In the genomic region with DNA sequence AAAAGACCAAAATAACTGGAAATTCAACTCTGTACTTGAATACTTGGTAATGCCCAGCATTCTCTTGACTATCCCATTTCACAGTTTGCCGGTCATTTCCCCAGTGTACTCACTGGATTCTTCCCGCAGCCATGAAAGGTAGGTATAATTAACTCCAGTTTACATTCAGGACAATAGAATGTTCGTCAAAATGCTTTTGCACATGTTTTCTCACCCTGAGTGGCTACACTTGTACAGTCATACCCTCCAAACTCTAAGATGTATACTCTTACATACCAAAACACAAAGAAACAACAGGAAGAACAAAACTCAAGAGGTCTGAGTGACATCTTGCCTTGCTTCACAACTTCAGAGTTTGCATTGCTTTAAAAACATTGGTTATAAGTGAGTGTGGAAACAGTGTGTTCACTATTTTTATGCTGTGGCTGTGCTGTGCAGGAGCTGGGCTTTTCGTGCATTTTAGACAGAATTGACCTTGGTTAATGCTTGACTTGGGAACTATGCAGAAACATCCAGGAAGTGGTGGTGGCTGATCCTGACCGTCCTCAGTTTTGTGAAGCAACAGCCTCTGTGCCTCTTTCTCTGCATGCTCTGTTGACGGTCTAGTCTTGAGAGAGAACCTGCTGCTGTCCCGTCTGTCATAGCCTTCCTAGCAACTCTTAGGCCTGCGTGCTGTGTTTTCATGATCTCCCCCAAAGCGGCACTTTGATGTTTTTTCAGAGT, we compare ENCODE assay signal across 1 cellular context.
TF ChIP-seq lines count a peak whose summit lies in the region.

No MANE protein-coding gene starts in this region.

TF ChIP-seq in HepG2, 621 proteins besides CTCF, POLR2A, EP300 and RAD21 (continued from another document):
- TF ChIP-seq, protein P1, sequence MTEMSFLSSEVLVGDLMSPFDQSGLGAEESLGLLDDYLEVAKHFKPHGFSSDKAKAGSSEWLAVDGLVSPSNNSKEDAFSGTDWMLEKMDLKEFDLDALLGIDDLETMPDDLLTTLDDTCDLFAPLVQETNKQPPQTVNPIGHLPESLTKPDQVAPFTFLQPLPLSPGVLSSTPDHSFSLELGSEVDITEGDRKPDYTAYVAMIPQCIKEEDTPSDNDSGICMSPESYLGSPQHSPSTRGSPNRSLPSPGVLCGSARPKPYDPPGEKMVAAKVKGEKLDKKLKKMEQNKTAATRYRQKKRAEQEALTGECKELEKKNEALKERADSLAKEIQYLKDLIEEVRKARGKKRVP (CRISPR knock-in tag; IDR thresholded peaks at IDR 0.05): no peak
- TF ChIP-seq HNF4A (CRISPR knock-in tag; IDR thresholded peaks at IDR 0.05): peak; percentile 42; the same call in 1 of the 2 replicates
- TF ChIP-seq ZNF292 (CRISPR knock-in tag; IDR thresholded peaks at IDR 0.05; ENCODE audit: borderline replicate concordance, low read depth): peak; percentile 78; the same call in 1 of the 2 replicates
- no peak for TF ChIP-seq GABPA (IDR thresholded peaks at IDR 0.05; ENCODE audit: low read depth, low read length)
- TF ChIP-seq GABPA (CRISPR knock-in tag; IDR thresholded peaks at IDR 0.05; ENCODE audit: low read depth): peak; percentile 39
- TF ChIP-seq FOXP1 (IDR thresholded peaks at IDR 0.05): no peak
- TF ChIP-seq FOXP1 (CRISPR knock-in tag; IDR thresholded peaks at IDR 0.05): 0 out of 2 replicates have a peak, but pooled peaks have one; percentile 12
- TF ChIP-seq KAT8 (CRISPR knock-in tag; IDR thresholded peaks at IDR 0.05): peak; percentile 30; the same call in 1 of the 2 replicates
- TF ChIP-seq, protein P2, sequence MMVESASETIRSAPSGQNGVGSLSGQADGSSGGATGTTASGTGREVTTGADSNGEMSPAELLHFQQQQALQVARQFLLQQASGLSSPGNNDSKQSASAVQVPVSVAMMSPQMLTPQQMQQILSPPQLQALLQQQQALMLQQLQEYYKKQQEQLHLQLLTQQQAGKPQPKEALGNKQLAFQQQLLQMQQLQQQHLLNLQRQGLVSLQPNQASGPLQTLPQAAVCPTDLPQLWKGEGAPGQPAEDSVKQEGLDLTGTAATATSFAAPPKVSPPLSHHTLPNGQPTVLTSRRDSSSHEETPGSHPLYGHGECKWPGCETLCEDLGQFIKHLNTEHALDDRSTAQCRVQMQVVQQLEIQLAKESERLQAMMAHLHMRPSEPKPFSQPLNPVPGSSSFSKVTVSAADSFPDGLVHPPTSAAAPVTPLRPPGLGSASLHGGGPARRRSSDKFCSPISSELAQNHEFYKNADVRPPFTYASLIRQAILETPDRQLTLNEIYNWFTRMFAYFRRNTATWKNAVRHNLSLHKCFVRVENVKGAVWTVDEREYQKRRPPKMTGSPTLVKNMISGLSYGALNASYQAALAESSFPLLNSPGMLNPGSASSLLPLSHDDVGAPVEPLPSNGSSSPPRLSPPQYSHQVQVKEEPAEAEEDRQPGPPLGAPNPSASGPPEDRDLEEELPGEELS (CRISPR knock-in tag; IDR thresholded peaks at IDR 0.05): 0 out of 2 replicates have a peak, but pooled peaks have one; percentile 53
- TF ChIP-seq SOX5 (CRISPR knock-in tag; IDR thresholded peaks at IDR 0.05; ENCODE audit: borderline replicate concordance): peak; percentile 54; the same call in 1 of the 2 replicates
- TF ChIP-seq YY1 (IDR thresholded peaks at IDR 0.05; ENCODE audit: insufficient read depth, insufficient replicate concordance, low read depth, low read length): no peak
- peak; percentile 83; the same call in 1 of the 2 replicates for TF ChIP-seq CBX5 (CRISPR knock-in tag; IDR thresholded peaks at IDR 0.05; ENCODE audit: borderline replicate concordance)
- TF ChIP-seq POGZ (CRISPR knock-in tag; IDR thresholded peaks at IDR 0.05): peak; percentile 49; the same call in 1 of the 2 replicates
- TF ChIP-seq, protein P3, sequence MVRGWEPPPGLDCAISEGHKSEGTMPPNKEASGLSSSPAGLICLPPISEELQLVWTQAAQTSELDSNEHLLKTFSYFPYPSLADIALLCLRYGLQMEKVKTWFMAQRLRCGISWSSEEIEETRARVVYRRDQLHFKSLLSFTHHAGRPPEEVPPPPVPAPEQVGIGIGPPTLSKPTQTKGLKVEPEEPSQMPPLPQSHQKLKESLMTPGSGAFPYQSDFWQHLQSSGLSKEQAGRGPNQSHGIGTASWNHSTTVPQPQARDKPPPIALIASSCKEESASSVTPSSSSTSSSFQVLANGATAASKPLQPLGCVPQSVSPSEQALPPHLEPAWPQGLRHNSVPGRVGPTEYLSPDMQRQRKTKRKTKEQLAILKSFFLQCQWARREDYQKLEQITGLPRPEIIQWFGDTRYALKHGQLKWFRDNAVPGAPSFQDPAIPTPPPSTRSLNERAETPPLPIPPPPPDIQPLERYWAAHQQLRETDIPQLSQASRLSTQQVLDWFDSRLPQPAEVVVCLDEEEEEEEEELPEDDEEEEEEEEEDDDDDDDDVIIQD (CRISPR knock-in tag; IDR thresholded peaks at IDR 0.05; ENCODE audit: low read depth): peak; percentile 47; the same call in 1 of the 2 replicates
- no peak for TF ChIP-seq ZNF639 (CRISPR knock-in tag; conservative IDR thresholded peaks at IDR 0.05)
- TF ChIP-seq ZNF772 (CRISPR knock-in tag; IDR thresholded peaks at IDR 0.05): 0 out of 2 replicates have a peak, but pooled peaks have one; percentile 41
- no peak for TF ChIP-seq NONO (IDR thresholded peaks at IDR 0.05)
- 0 out of 2 replicates have a peak, but pooled peaks have one; percentile 25 for TF ChIP-seq NONO (CRISPR knock-in tag; conservative IDR thresholded peaks at IDR 0.05)
- peak; percentile 25; the same call in 1 of the 2 replicates for TF ChIP-seq ERF (CRISPR knock-in tag; IDR thresholded peaks at IDR 0.05)
- no peak for TF ChIP-seq SOX6 (IDR thresholded peaks at IDR 0.05)
- peak; percentile 53 for TF ChIP-seq SOX6 (CRISPR knock-in tag; IDR thresholded peaks at IDR 0.05)
- peak; percentile 24; the same call in 1 of the 2 replicates for TF ChIP-seq HDAC1 (CRISPR knock-in tag; IDR thresholded peaks at IDR 0.05)
- peak; percentile 85 for TF ChIP-seq ELF1 (CRISPR knock-in tag; IDR thresholded peaks at IDR 0.05)
- no peak for TF ChIP-seq SUZ12 (IDR thresholded peaks at IDR 0.05; ENCODE audit: low read depth, low read length)
- TF ChIP-seq ZNF788 (CRISPR knock-in tag; IDR thresholded peaks at IDR 0.05; ENCODE audit: borderline replicate concordance): peak; percentile 83; the same call in 1 of the 2 replicates
- 0 out of 2 replicates have a peak, but pooled peaks have one; percentile 27 for TF ChIP-seq HMG20A (CRISPR knock-in tag; IDR thresholded peaks at IDR 0.05; ENCODE audit: borderline replicate concordance)
- TF ChIP-seq TEAD3 (CRISPR knock-in tag; optimal IDR thresholded peaks at IDR 0.05; ENCODE audit: borderline replicate concordance): peak; percentile 86
- TF ChIP-seq MED13 (CRISPR knock-in tag; IDR thresholded peaks at IDR 0.05): no peak
- TF ChIP-seq ATM (IDR thresholded peaks at IDR 0.05; ENCODE audit: borderline replicate concordance): no peak
- TF ChIP-seq, protein P4, sequence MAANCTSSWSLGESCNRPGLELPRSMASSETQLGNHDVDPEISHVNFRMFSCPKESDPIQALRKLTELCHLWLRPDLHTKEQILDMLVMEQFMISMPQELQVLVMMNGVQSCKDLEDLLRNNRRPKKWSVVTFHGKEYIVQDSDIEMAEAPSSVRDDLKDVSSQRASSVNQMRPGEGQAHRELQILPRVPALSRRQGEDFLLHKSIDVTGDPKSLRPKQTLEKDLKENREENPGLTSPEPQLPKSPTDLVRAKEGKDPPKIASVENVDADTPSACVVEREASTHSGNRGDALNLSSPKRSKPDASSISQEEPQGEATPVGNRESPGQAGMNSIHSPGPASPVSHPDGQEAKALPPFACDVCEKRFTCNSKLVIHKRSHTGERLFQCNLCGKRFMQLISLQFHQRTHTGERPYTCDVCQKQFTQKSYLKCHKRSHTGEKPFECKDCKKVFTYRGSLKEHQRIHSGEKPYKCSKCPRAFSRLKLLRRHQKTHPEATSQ (CRISPR knock-in tag; IDR thresholded peaks at IDR 0.05; ENCODE audit: borderline replicate concordance): 0 out of 2 replicates have a peak, but pooled peaks have one; percentile 33
- no peak for TF ChIP-seq ZNF615 (CRISPR knock-in tag; IDR thresholded peaks at IDR 0.05; ENCODE audit: borderline replicate concordance)
- TF ChIP-seq MED1 (CRISPR knock-in tag; IDR thresholded peaks at IDR 0.05): peak; percentile 46; the same call in 1 of the 2 replicates
- TF ChIP-seq, protein P5, sequence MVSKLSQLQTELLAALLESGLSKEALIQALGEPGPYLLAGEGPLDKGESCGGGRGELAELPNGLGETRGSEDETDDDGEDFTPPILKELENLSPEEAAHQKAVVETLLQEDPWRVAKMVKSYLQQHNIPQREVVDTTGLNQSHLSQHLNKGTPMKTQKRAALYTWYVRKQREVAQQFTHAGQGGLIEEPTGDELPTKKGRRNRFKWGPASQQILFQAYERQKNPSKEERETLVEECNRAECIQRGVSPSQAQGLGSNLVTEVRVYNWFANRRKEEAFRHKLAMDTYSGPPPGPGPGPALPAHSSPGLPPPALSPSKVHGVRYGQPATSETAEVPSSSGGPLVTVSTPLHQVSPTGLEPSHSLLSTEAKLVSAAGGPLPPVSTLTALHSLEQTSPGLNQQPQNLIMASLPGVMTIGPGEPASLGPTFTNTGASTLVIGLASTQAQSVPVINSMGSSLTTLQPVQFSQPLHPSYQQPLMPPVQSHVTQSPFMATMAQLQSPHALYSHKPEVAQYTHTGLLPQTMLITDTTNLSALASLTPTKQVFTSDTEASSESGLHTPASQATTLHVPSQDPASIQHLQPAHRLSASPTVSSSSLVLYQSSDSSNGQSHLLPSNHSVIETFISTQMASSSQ (IDR thresholded peaks at IDR 0.05; ENCODE audit: low read depth): peak; percentile 81
- TF ChIP-seq, protein P5 (CRISPR knock-in tag; IDR thresholded peaks at IDR 0.05; ENCODE audit: borderline replicate concordance): peak; percentile 77; the same call in 1 of the 2 replicates
- peak; percentile 73 for TF ChIP-seq HDAC2 (CRISPR knock-in tag; IDR thresholded peaks at IDR 0.05)
